18 cellular contexts compared by ENCODE assay signal in the genomic region with DNA sequence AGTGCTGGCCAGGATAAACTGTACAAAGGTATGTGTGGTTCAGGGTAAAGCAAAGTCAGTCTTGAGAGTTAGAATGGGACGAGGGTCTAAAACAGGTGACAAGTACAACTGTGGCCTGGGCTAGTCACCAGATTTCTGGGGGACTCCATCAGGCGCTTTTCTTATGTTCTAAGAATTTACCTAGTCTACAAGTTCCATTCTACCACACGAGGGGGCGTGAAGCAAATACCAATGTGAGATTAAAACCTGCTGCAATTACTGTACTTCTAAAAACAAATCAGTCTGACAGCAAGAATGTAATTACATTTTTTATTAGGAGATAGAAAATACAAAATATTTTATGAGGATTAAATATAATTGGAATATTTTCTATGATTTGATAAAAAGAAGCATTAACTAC.
DNase-seq lines count a peak whose midpoint lies in the region; ATAC-seq, FAIRE-seq and TF ChIP-seq lines count a peak whose summit lies in the region.
"Had no signal": no experiment of that assay in that cellular context is flagged by ENCODE, and none has a peak within 500 bp of the region (broad histone marks: within the 10 kb centered on the region; RNA-seq: fewer than 3 reads in every experiment).

No MANE protein-coding gene starts in this region.

- H3K9me3 ChIP-seq in OCI-LY7 (ENCODE audit: low read length) (no peaks in the 10 kb centered on the region), endodermal cell (ENCODE audit: control insufficient read depth, low read length) (no peaks in the 10 kb centered on the region)
- H3K9me3 ChIP-seq: BLaER1 treated with 17β-estradiol and CSF1 and Interleukin-3, amounts not matched to agents 10 nM and 100 nM had no signal

- H3K4me1 ChIP-seq in GM23338 (ENCODE audit: insufficient read depth), result peaks cover 7% of the 10 kb centered on the region
- H3K4me1 ChIP-seq in OCI-LY7 (ENCODE audit: insufficient read depth, low read length, poor library complexity, severe bottlenecking), result no peaks in the 10 kb centered on the region
- no peaks in the 10 kb centered on the region for H3K4me1 ChIP-seq in endodermal cell (ENCODE audit: control insufficient read depth, insufficient read depth, low read length)

- H3K27me3 ChIP-seq in GM23338 (ENCODE audit: insufficient read depth) (no peaks in the 10 kb centered on the region), endodermal cell (ENCODE audit: control insufficient read depth, insufficient read depth, low read length, poor library complexity, severe bottlenecking) (no peaks in the 10 kb centered on the region), brain microvascular endothelial cell (replicated peaks) (no peaks in the 10 kb centered on the region)
- H3K27me3 ChIP-seq: BLaER1 treated with 17β-estradiol and CSF1 and Interleukin-3, amounts not matched to agents 10 nM and 100 nM had no signal

- in situ Hi-C loops in brain microvascular endothelial cell (cut with HindIII; ENCODE audit: low pct_ligation_motif_present, low sequenced_read_pairs), result no loop called here

- TF ChIP-seq CTCF in GM23338 (conservative IDR thresholded peaks at IDR 0.05; ENCODE audit: low read depth in 2 of 2) (peak; percentile 25 to 28; a peak in 2 of 4 replicates), OCI-LY7 (conservative IDR thresholded peaks at IDR 0.05; ENCODE audit: low read length) (peak; percentile 80), endodermal cell (conservative IDR thresholded peaks at IDR 0.05) (peak; percentile 26), GM10248 (IDR thresholded peaks at IDR 0.05; ENCODE audit: control extremely low read depth, extremely low read depth, low read depth, missing control alignments) (no peak), brain microvascular endothelial cell (IDR thresholded peaks at IDR 0.05; ENCODE audit: low read depth, low read length, missing control alignments) (no peak)

- DNase-seq in GM23338 (ENCODE audit: low spot score) (peak; percentile 41), OCI-LY7 (ENCODE audit: low spot score) (peak; percentile 65), endodermal cell (no peak), HUDEP-2 (lab: John Stamatoyannopoulos, UW; ENCODE audit: unreplicated experiment in 76 of 76) (no peak), GM10248 (ENCODE audit: extremely low spot score) (no peak), brain microvascular endothelial cell (no peak)
- DNase-seq in stimulated activated naive CD4-positive, alpha-beta T cell treated with Interleukin-2 at 50 U/mL for 16 hours (lab: John Stamatoyannopoulos, UW), result no peak
- DNase-seq: Calu3; CD8-positive, alpha-beta T cell; DMS79 treated with DMSO at 0.1 percent for 48 hours; GM23248; KG1 had no signal

- peak; percentile 29 for FAIRE-seq in A204.1 (lab: Jason Lieb, UNC)
- FAIRE-seq: GM19239, H54 had no signal

- H4K20me1 ChIP-seq in GM23338 (replicated peaks; ENCODE audit: insufficient read depth) (no peaks in the 10 kb centered on the region), OCI-LY7 (ENCODE audit: insufficient read depth, low read length) (no peaks in the 10 kb centered on the region)

- BruUV-seq in OCI-LY7 (replicated peaks; lab: Mats Ljungman, UMichigan), result no TSS peak

- H2AFZ ChIP-seq in GM23338 (no peak overlapping the region), OCI-LY7 (ENCODE audit: low read length) (no peak overlapping the region)
- H2AFZ ChIP-seq: GM23248 had no signal

- H3K27me3 Mint-ChIP-seq in GM23338 (ENCODE audit: insufficient read depth, low read depth, poor library complexity) (no peaks in the 10 kb centered on the region), endodermal cell (ENCODE audit: insufficient read depth) (no peaks in the 10 kb centered on the region)
- H3K27me3 Mint-ChIP-seq: B cell had no signal

- H3K9me3 Mint-ChIP-seq in GM23338, result no peaks in the 10 kb centered on the region
- no peaks in the 10 kb centered on the region for H3K9me3 Mint-ChIP-seq in endodermal cell
- H3K9me3 Mint-ChIP-seq: CD8-positive, alpha-beta T cell had no signal

- H3K36me3 Mint-ChIP-seq in GM23338 (ENCODE audit: low read depth) (no peaks in the 10 kb centered on the region), endodermal cell (ENCODE audit: low read depth) (no peaks in the 10 kb centered on the region)

- intact Hi-C loops in OCI-LY7 (cut with micrococcal nuclease; ENCODE audit: unreplicated experiment), result loop anchor here (5.0 kb wide), 2 partner anchors 72 to 152 kb away; a partner anchor contains a TSS

- no peaks in the 10 kb centered on the region for H3F3A ChIP-seq in GM23338 (replicated peaks; ENCODE audit: low read depth)

- H3K9me2 ChIP-seq in GM23338 (ENCODE audit: insufficient read depth), result 0 out of 2 replicates have a peak, but pooled peaks cover 4% of the 10 kb centered on the region
- no peaks in the 10 kb centered on the region for H3K9me2 ChIP-seq in OCI-LY7 (ENCODE audit: insufficient read depth, low read length)

- H3K4me3 ChIP-seq in GM23338, result no peak overlapping the region
- H3K4me3 ChIP-seq in OCI-LY7 (ENCODE audit: low read depth, low read length, poor library complexity, severe bottlenecking), result no peak overlapping the region
- H3K4me3 ChIP-seq in endodermal cell (ENCODE audit: low read length), result no peak overlapping the region
- H3K4me3 ChIP-seq in brain microvascular endothelial cell (ENCODE audit: low read depth, low read length), result no peak overlapping the region
- H3K4me3 ChIP-seq: BLaER1 treated with 17β-estradiol and CSF1 and Interleukin-3, amounts not matched to agents 10 nM and 100 nM; GM23248 had no signal

- WGBS in endodermal cell (ENCODE audit: insufficient coverage in 1 of 2, insufficient read length in 1 of 2), 2 experiments, result 88 to 100% methylated on average over 1 to 4 of the region's 4 CpGs

- H3K27ac Mint-ChIP-seq in GM23338, result no peak overlapping the region
- no peak overlapping the region for H3K27ac Mint-ChIP-seq in endodermal cell
- H3K27ac Mint-ChIP-seq: B cell; CD8-positive, alpha-beta T cell had no signal

- ATAC-seq in GM23338, result no peak
- ATAC-seq: CD8-positive, alpha-beta T cell had no signal

- no peak overlapping the region for H3K9ac ChIP-seq in endodermal cell (ENCODE audit: extremely low read depth, low read length, poor library complexity, severe bottlenecking)
- H3K9ac ChIP-seq: BLaER1 treated with 17β-estradiol and CSF1 and Interleukin-3, amounts not matched to agents 10 nM and 100 nM; GM23248 had no signal

- H3K4me1 Mint-ChIP-seq in GM23338, result peaks cover 7% of the 10 kb centered on the region
- H3K4me1 Mint-ChIP-seq in endodermal cell, result peaks cover 9% of the 10 kb centered on the region

- CTCF ChIA-PET in OCI-LY7 (lab: Charles Lee; ENCODE audit: unreplicated experiment) (no interaction called here), GM10248 (lab: Yijun Ruan, JAX) (no interaction called here)

- POLR2A ChIA-PET in OCI-LY7 (lab: Charles Lee) (no interaction called here), GM10248 (lab: Yijun Ruan, JAX) (no interaction called here)

- H3K79me2 ChIP-seq in GM23338 (replicated peaks; ENCODE audit: insufficient read depth), result 0 out of 2 replicates have a peak, but pooled peaks cover 2% of the 10 kb centered on the region
- no peaks in the 10 kb centered on the region for H3K79me2 ChIP-seq in OCI-LY7 (ENCODE audit: insufficient read depth, low read depth, low read length)

- H3K36me3 ChIP-seq in GM23338 (ENCODE audit: insufficient read depth), result no peaks in the 10 kb centered on the region
- H3K36me3 ChIP-seq in OCI-LY7 (ENCODE audit: insufficient read depth, low read length), result no peaks in the 10 kb centered on the region
- H3K36me3 ChIP-seq in endodermal cell (ENCODE audit: control insufficient read depth, insufficient read depth, low read length), result no peaks in the 10 kb centered on the region
- H3K36me3 ChIP-seq in brain microvascular endothelial cell (replicated peaks), result no peaks in the 10 kb centered on the region

- no peak overlapping the region for H3K4me2 ChIP-seq in GM23338
- H3K4me2 ChIP-seq in OCI-LY7 (ENCODE audit: low read length), result no peak overlapping the region
- H3K4me2 ChIP-seq: BLaER1 treated with 17β-estradiol and CSF1 and Interleukin-3, amounts not matched to agents 10 nM and 100 nM had no signal

- H3K27ac ChIP-seq in GM23338 (ENCODE audit: low read depth) (no peak overlapping the region), OCI-LY7 (ENCODE audit: low read depth, low read length, poor library complexity, severe bottlenecking) (no peak overlapping the region), endodermal cell (ENCODE audit: low read depth, low read length) (no peak overlapping the region), brain microvascular endothelial cell (no peak overlapping the region)
- H3K27ac ChIP-seq: 22Rv1; BLaER1 treated with 17β-estradiol and CSF1 and Interleukin-3, amounts not matched to agents 10 nM and 100 nM; GM23248 had no signal

- H3K4me3 Mint-ChIP-seq in GM23338, result no peak overlapping the region
- no peak overlapping the region for H3K4me3 Mint-ChIP-seq in endodermal cell
- H3K4me3 Mint-ChIP-seq: B cell; CD8-positive, alpha-beta T cell had no signal

TF ChIP-seq in GM23338, 12 proteins besides CTCF, POLR2A, EP300 and RAD21:
- TF ChIP-seq EZH2 (IDR thresholded peaks at IDR 0.05; ENCODE audit: low read depth, unreplicated experiment), result no peak
- no peak for TF ChIP-seq CREB1 (CRISPR knock-in tag; IDR thresholded peaks at IDR 0.05; ENCODE audit: low read depth)
- TF ChIP-seq, protein P1, sequence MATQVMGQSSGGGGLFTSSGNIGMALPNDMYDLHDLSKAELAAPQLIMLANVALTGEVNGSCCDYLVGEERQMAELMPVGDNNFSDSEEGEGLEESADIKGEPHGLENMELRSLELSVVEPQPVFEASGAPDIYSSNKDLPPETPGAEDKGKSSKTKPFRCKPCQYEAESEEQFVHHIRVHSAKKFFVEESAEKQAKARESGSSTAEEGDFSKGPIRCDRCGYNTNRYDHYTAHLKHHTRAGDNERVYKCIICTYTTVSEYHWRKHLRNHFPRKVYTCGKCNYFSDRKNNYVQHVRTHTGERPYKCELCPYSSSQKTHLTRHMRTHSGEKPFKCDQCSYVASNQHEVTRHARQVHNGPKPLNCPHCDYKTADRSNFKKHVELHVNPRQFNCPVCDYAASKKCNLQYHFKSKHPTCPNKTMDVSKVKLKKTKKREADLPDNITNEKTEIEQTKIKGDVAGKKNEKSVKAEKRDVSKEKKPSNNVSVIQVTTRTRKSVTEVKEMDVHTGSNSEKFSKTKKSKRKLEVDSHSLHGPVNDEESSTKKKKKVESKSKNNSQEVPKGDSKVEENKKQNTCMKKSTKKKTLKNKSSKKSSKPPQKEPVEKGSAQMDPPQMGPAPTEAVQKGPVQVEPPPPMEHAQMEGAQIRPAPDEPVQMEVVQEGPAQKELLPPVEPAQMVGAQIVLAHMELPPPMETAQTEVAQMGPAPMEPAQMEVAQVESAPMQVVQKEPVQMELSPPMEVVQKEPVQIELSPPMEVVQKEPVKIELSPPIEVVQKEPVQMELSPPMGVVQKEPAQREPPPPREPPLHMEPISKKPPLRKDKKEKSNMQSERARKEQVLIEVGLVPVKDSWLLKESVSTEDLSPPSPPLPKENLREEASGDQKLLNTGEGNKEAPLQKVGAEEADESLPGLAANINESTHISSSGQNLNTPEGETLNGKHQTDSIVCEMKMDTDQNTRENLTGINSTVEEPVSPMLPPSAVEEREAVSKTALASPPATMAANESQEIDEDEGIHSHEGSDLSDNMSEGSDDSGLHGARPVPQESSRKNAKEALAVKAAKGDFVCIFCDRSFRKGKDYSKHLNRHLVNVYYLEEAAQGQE (IDR thresholded peaks at IDR 0.05; ENCODE audit: unreplicated experiment), result no peak
- TF ChIP-seq POLR2AphosphoS5 (IDR thresholded peaks at IDR 0.05; ENCODE audit: low read depth), result no peak
TF ChIP-seq in GM23338: peak in this region for 0.

Comparison
In these comparisons a context has a peak if more than half of its experiments do, and no peak if none do; other contexts are left out.
1. DNase-seq: peak in GM23338 (single experiment) and OCI-LY7 (single experiment); none in endodermal cell (single experiment), HUDEP-2 (0 of 76), stimulated activated naive CD4-positive, alpha-beta T cell treated with Interleukin-2 at 50 U/mL for 16 hours (single experiment), GM10248 (single experiment) and brain microvascular endothelial cell (single experiment).
2. CTCF ChIP-seq: peak in GM23338 (2 of 2), OCI-LY7 (single experiment) and endodermal cell (single experiment); none in GM10248 (single experiment) and brain microvascular endothelial cell (single experiment).